ENCODE assay signal across 1 cellular context in the genomic region with DNA sequence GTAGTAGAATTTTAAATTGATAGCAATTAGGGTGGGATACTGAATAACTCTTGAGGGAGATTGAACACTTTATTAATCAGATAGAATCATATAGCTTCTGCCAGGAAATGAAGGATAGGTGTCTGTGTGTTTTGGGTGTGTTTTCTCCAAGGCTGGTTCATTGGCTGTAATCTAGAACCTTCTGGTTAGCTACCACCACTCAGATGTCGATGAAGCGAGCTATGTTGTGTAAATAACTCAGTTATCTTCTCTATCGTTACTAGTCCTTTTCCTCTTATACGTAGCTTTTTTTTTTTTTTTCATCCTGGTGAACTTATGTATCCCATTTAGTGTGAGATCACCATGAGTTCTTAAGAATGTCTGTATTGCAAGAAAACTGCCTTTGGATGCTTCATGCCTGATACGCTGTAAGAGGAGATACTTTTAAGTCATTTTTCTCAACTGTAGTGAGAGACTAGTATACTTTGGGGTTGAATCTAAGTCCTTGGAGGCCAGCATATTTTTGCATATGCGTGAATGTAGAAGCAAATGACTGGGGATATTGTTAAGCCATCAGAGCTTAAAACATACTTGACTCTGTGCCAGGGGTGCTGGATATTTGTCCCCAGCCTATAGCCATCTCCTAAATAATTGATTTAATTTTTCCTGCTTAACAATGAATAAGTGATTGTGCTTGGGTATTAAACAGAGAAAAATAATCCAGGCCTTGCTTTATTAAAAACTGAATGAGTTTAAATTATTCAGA.
TF ChIP-seq lines count a peak whose summit lies in the region.

No MANE protein-coding gene starts in this region.

TF ChIP-seq in SK-N-SH, 30 proteins besides CTCF, POLR2A, EP300 and RAD21 (continued from another document):
- TF ChIP-seq, protein P1, sequence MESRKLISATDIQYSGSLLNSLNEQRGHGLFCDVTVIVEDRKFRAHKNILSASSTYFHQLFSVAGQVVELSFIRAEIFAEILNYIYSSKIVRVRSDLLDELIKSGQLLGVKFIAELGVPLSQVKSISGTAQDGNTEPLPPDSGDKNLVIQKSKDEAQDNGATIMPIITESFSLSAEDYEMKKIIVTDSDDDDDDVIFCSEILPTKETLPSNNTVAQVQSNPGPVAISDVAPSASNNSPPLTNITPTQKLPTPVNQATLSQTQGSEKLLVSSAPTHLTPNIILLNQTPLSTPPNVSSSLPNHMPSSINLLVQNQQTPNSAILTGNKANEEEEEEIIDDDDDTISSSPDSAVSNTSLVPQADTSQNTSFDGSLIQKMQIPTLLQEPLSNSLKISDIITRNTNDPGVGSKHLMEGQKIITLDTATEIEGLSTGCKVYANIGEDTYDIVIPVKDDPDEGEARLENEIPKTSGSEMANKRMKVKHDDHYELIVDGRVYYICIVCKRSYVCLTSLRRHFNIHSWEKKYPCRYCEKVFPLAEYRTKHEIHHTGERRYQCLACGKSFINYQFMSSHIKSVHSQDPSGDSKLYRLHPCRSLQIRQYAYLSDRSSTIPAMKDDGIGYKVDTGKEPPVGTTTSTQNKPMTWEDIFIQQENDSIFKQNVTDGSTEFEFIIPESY (IDR thresholded peaks at IDR 0.05; ENCODE audit: borderline replicate concordance, low read depth), result no peak
- no peak for TF ChIP-seq RCOR1 (IDR thresholded peaks at IDR 0.05; ENCODE audit: low read length)
- TF ChIP-seq, protein P2, sequence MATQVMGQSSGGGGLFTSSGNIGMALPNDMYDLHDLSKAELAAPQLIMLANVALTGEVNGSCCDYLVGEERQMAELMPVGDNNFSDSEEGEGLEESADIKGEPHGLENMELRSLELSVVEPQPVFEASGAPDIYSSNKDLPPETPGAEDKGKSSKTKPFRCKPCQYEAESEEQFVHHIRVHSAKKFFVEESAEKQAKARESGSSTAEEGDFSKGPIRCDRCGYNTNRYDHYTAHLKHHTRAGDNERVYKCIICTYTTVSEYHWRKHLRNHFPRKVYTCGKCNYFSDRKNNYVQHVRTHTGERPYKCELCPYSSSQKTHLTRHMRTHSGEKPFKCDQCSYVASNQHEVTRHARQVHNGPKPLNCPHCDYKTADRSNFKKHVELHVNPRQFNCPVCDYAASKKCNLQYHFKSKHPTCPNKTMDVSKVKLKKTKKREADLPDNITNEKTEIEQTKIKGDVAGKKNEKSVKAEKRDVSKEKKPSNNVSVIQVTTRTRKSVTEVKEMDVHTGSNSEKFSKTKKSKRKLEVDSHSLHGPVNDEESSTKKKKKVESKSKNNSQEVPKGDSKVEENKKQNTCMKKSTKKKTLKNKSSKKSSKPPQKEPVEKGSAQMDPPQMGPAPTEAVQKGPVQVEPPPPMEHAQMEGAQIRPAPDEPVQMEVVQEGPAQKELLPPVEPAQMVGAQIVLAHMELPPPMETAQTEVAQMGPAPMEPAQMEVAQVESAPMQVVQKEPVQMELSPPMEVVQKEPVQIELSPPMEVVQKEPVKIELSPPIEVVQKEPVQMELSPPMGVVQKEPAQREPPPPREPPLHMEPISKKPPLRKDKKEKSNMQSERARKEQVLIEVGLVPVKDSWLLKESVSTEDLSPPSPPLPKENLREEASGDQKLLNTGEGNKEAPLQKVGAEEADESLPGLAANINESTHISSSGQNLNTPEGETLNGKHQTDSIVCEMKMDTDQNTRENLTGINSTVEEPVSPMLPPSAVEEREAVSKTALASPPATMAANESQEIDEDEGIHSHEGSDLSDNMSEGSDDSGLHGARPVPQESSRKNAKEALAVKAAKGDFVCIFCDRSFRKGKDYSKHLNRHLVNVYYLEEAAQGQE (IDR thresholded peaks at IDR 0.05; ENCODE audit: low read depth, low read length), result no peak
- TF ChIP-seq RXRA (IDR thresholded peaks at IDR 0.05; ENCODE audit: borderline replicate concordance, low read depth), result no peak
- TF ChIP-seq SIN3A (IDR thresholded peaks at IDR 0.05; ENCODE audit: borderline replicate concordance, low read depth, low read length), result no peak
- TF ChIP-seq NRF1 (IDR thresholded peaks at IDR 0.05; ENCODE audit: low read depth, low read length), result no peak
- TF ChIP-seq FOSL2 (IDR thresholded peaks at IDR 0.05; ENCODE audit: borderline replicate concordance, low read depth), result no peak
- no peak for TF ChIP-seq SMC3 (IDR thresholded peaks at IDR 0.05; ENCODE audit: low read depth, low read length)
- TF ChIP-seq MXI1 (IDR thresholded peaks at IDR 0.05; ENCODE audit: low read depth, low read length), result no peak
- TF ChIP-seq, protein P3, sequence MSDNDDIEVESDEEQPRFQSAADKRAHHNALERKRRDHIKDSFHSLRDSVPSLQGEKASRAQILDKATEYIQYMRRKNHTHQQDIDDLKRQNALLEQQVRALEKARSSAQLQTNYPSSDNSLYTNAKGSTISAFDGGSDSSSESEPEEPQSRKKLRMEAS (IDR thresholded peaks at IDR 0.05; ENCODE audit: low read depth), result no peak
